28 cellular contexts compared by ENCODE assay signal in the genomic region with DNA sequence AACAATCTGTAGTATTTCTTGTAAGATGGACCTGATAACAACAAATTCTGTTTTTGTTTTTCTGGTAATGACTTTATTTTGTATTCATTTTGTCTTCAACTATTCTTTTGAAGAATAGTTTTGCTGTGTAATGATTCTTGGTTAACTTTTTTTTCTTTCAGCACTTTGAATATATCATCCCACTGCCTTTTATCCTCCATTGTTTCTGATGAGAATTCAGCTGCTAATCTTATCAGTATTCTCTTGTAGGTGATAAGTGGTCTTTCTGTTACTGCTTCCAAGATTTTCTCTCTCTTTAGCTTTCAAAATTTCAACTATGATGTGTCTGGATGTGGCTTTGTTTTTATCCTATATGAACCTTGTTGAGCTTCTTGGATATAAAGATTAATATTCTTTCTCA.
"Had no signal": no experiment of that assay in that cellular context is flagged by ENCODE, and none has a peak within 500 bp of the region (broad histone marks: within the 10 kb centered on the region; RNA-seq: fewer than 3 reads in every experiment).

No MANE protein-coding gene starts in this region.

- H3K27ac ChIP-seq: colonic mucosa, coronary artery, dorsolateral prefrontal cortex, epithelial cell of prostate, esophagus muscularis mucosa, esophagus squamous epithelium, foreskin keratinocyte, gastrocnemius medialis, gastroesophageal sphincter, heart left ventricle, heart right ventricle had no signal

- H3K4me3 Mint-ChIP-seq: dendritic cell treated with granulocyte-macrophage colony-stimulating factor and Interleukin-4, amounts not matched to agents 40 ng/mL and 50 ng/mL, for 4 days; effector memory CD8-positive, alpha-beta T cell; endodermal cell had no signal

- H3K27ac Mint-ChIP-seq: dendritic cell treated with granulocyte-macrophage colony-stimulating factor and Interleukin-4, amounts not matched to agents 40 ng/mL and 50 ng/mL, for 4 days; effector memory CD8-positive, alpha-beta T cell; endodermal cell had no signal

- H3K9me3 ChIP-seq: colonic mucosa, esophagus muscularis mucosa, esophagus squamous epithelium, gastrocnemius medialis, gastroesophageal sphincter had no signal

- FAIRE-seq: colon, endometrium, endothelial cell of umbilical vein had no signal

- DNase-seq: colonic mucosa; cortex of kidney; dermis blood vessel endothelial cell; dorsolateral prefrontal cortex; effector CD4-positive, alpha-beta T cell; effector CD8-positive, alpha-beta T cell; effector memory CD4-positive, alpha-beta T cell; effector memory CD8-positive, alpha-beta T cell; endodermal cell; erythroblast; esophagus squamous epithelium; foreskin fibroblast; foreskin keratinocyte; foreskin melanocyte; gastrocnemius medialis; glutamatergic neuron; head of caudate nucleus; heart left ventricle; heart right ventricle had no signal

- H3K36me3 ChIP-seq: colonic mucosa, esophagus muscularis mucosa, esophagus squamous epithelium, gastrocnemius medialis, gastroesophageal sphincter, heart left ventricle, heart right ventricle had no signal

- H3K4me3 ChIP-seq: colonic mucosa, coronary artery, dorsolateral prefrontal cortex, esophagus muscularis mucosa, esophagus squamous epithelium, gastrocnemius medialis, gastroesophageal sphincter, heart left ventricle, heart right ventricle had no signal

- H3K4me1 ChIP-seq: colonic mucosa, foreskin keratinocyte, gastrocnemius medialis, gastroesophageal sphincter, heart right ventricle had no signal

- ATAC-seq: effector memory CD8-positive, alpha-beta T cell; esophagus mucosa; foreskin keratinocyte; gastrocnemius medialis; gastroesophageal sphincter; heart left ventricle; heart right ventricle had no signal

- H3K27me3 ChIP-seq: colonic mucosa, dorsolateral prefrontal cortex, esophagus muscularis mucosa, esophagus squamous epithelium, foreskin keratinocyte, gastrocnemius medialis, gastroesophageal sphincter, heart left ventricle, heart right ventricle had no signal

- H3K9me3 Mint-ChIP-seq: effector memory CD8-positive, alpha-beta T cell; endodermal cell had no signal
